In the genomic region with DNA sequence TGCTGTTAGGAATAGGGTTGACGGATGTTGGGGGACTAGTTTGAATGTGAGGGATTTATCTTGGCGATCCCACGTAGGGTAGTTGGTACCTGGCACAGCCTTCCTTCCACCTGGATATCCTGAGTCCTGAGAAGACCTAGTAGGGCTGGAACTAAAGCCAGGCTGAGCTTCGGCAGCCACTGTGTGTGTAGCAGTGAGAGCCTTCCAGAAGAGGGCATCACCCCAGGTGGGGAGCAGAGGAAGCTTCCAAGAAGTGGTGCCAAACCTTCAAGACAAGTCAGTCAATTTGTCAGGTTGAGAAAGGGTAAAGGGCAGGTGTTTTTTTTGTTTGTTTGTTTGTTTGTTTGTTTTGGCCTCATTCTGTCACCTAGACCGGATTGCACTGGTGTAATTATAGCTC, we compare ENCODE assay signal across 16 cellular contexts. TPM values are rescaled to one million over a fixed set of nuclear protein-coding genes. Genes with fewer than 3 reads are reported as not detected.
DNase-seq lines count a peak whose midpoint lies in the region; ATAC-seq, FAIRE-seq and TF ChIP-seq lines count a peak whose summit lies in the region.
"Had no signal": no experiment of that assay in that cellular context is flagged by ENCODE, and none has a peak within 500 bp of the region (broad histone marks: within the 10 kb centered on the region; RNA-seq: fewer than 3 reads in every experiment).

No MANE protein-coding gene starts in this region.

- peaks cover 6% of the 10 kb centered on the region; the same call in 1 of the 2 replicates for H3K4me1 ChIP-seq in HepG2 (ENCODE audit: insufficient read depth, low read length)
- H3K4me1 ChIP-seq in right lobe of liver, result no peaks in the 10 kb centered on the region
- H3K4me1 ChIP-seq in PC-3 (ENCODE audit: insufficient read depth, low read length), result no peaks in the 10 kb centered on the region
- H3K4me1 ChIP-seq in endodermal cell (ENCODE audit: control insufficient read depth, insufficient read depth, low read length), result no peaks in the 10 kb centered on the region
- peaks cover 27% of the 10 kb centered on the region for H3K4me1 ChIP-seq in CD8-positive, alpha-beta T cell (ENCODE audit: insufficient read depth, low read length)
- H3K4me1 ChIP-seq: uterus had no signal

- H3K27ac Mint-ChIP-seq in endodermal cell, result peak overlapping the region; percentile 27
- H3K27ac Mint-ChIP-seq in CD8-positive, alpha-beta T cell, result no peak overlapping the region
- H3K27ac Mint-ChIP-seq: T-helper 17 cell had no signal

- no TSS peak for BruUV-seq in HepG2 (replicated peaks; lab: Mats Ljungman, UMichigan)
- BruUV-seq in PC-3 (replicated peaks; lab: Mats Ljungman, UMichigan), result no TSS peak

- 33% methylated on average over 5 of the region's 5 CpGs for WGBS in HepG2 (ENCODE audit: low lambda C conversion rate)
- 74% methylated on average over 5 of the region's 5 CpGs for WGBS in right lobe of liver (ENCODE audit: insufficient coverage, low coverage, low lambda C conversion rate, missing lambda C conversion rate)
- 83 to 93% methylated on average over 3 to 5 of the region's 5 CpGs for WGBS in endodermal cell (ENCODE audit: insufficient coverage in 1 of 2, insufficient read length in 1 of 2), 2 experiments

- TF ChIP-seq POLR2A in HepG2 (IDR thresholded peaks at IDR 0.05; ENCODE audit: insufficient read depth in 1 of 2, low read depth in 2 of 2, low read length in 2 of 2) (no peak), right lobe of liver (IDR thresholded peaks at IDR 0.05) (no peak), H54 (IDR thresholded peaks at IDR 0.05; ENCODE audit: low read depth, low read length) (no peak)

- H3F3A ChIP-seq in PC-3 (ENCODE audit: low read length, unreplicated experiment), result no peaks in the 10 kb centered on the region

- TF ChIP-seq CTCF in HepG2 (CRISPR knock-in tag; IDR thresholded peaks at IDR 0.05), result peak; percentile 28; the same call in 1 of the 2 replicates
- TF ChIP-seq CTCF in right lobe of liver (IDR thresholded peaks at IDR 0.05), result no peak
- peak; percentile 29 for TF ChIP-seq CTCF in PC-3 (conservative IDR thresholded peaks at IDR 0.05; ENCODE audit: low read depth, low read length)
- TF ChIP-seq CTCF in endodermal cell (conservative IDR thresholded peaks at IDR 0.05), result peak; percentile 71
- no peak for TF ChIP-seq CTCF in CD8-positive, alpha-beta T cell (IDR thresholded peaks at IDR 0.05)

- H3K9ac ChIP-seq in HepG2 (ENCODE audit: insufficient read depth, low read depth, low read length) (no peak overlapping the region), PC-3 (ENCODE audit: low read length) (no peak overlapping the region), endodermal cell (ENCODE audit: extremely low read depth, low read length, poor library complexity, severe bottlenecking) (no peak overlapping the region)

- no peaks in the 10 kb centered on the region for H3K9me2 ChIP-seq in PC-3 (replicated peaks; ENCODE audit: low read length)

- H3K27me3 ChIP-seq in HepG2 (ENCODE audit: control insufficient read depth in 1 of 2, insufficient read depth in 2 of 2, low read length in 2 of 2) (peaks cover 0 to 14% of the 10 kb centered on the region in 2 experiments; a peak in 2 of 5 replicates), right lobe of liver (no peaks in the 10 kb centered on the region), PC-3 (ENCODE audit: low read length) (no peaks in the 10 kb centered on the region), endodermal cell (ENCODE audit: control insufficient read depth, insufficient read depth, low read length, poor library complexity, severe bottlenecking) (no peaks in the 10 kb centered on the region)
- H3K27me3 ChIP-seq in CD8-positive, alpha-beta T cell (ENCODE audit: insufficient read depth, low read length), result no peaks in the 10 kb centered on the region
- H3K27me3 ChIP-seq: uterus had no signal

- CTCF ChIA-PET in HepG2 (lab: Yijun Ruan, JAX; ENCODE audit: low intra/inter-chr PET ratio, low total read pairs) (interaction anchor here (1.1 to 1.8 kb wide), 2 partner anchors 37 to 300 kb away, joined by 3 to 8 read pairs; no protein-coding TSS in a partner anchor), PC-3 (lab: Charles Lee) (no interaction called here)
- CTCF ChIA-PET in CD8-positive, alpha-beta T cell (lab: Charles Lee), result interaction anchor here (0.6 to 6.1 kb wide), 9 partner anchors 12 to 207 kb away, joined by 3 to 87 read pairs (median 5); no protein-coding TSS in a partner anchor

- H3K4me1 Mint-ChIP-seq in endodermal cell, result peaks cover 3% of the 10 kb centered on the region
- peaks cover 36% of the 10 kb centered on the region for H3K4me1 Mint-ChIP-seq in CD8-positive, alpha-beta T cell (ENCODE audit: low read depth)
- H3K4me1 Mint-ChIP-seq: T-helper 17 cell had no signal

- H3K9me3 ChIP-seq in HepG2 (ENCODE audit: low read length) (no peaks in the 10 kb centered on the region), right lobe of liver (no peaks in the 10 kb centered on the region), PC-3 (ENCODE audit: low read length) (no peaks in the 10 kb centered on the region), endodermal cell (ENCODE audit: control insufficient read depth, low read length) (peaks cover 7% of the 10 kb centered on the region)
- no peaks in the 10 kb centered on the region for H3K9me3 ChIP-seq in CD8-positive, alpha-beta T cell (ENCODE audit: low read length)
- H3K9me3 ChIP-seq: uterus had no signal

- H3K4me3 ChIP-seq in HepG2 (replicated peaks in 1 of 3; ENCODE audit: insufficient read depth in 1 of 3, low read depth in 2 of 3, low read length in 3 of 3), result no peak overlapping the region
- no peak overlapping the region for H3K4me3 ChIP-seq in right lobe of liver
- H3K4me3 ChIP-seq in PC-3 (ENCODE audit: low read length), result no peak overlapping the region
- H3K4me3 ChIP-seq in endodermal cell (ENCODE audit: low read length), result no peak overlapping the region
- no peak overlapping the region for H3K4me3 ChIP-seq in CD8-positive, alpha-beta T cell (ENCODE audit: low read depth, low read length)
- H3K4me3 ChIP-seq: uterus had no signal

- in situ Hi-C loops in HepG2 (cut with HindIII; ENCODE audit: extremely low pct_ligation_motif_present, low pct_unique_long_range_greater_than_20kb), result loop anchor here (5.0 kb wide), 2 partner anchors 38 to 487 kb away; no protein-coding TSS in a partner anchor

- POLR2A ChIA-PET in HepG2 (lab: Yijun Ruan, JAX) (no interaction called here), PC-3 (lab: Charles Lee; ENCODE audit: unreplicated experiment) (no interaction called here)
- POLR2A ChIA-PET in CD8-positive, alpha-beta T cell (lab: Charles Lee), result interaction anchor here (2.0 kb wide), 1 partner anchor 37 kb away, joined by 5 read pairs; no protein-coding TSS in a partner anchor

- ATAC-seq in HepG2 (peak; percentile 57), right lobe of liver (no peak), PC-3 (no peak), HG03045 (IDR thresholded peaks at IDR 0.05; ENCODE audit: unreplicated experiment) (no peak)
- no peak for ATAC-seq in CD8-positive, alpha-beta T cell

- peaks cover 21% of the 10 kb centered on the region for H3K36me3 Mint-ChIP-seq in endodermal cell (ENCODE audit: low read depth)
- H3K36me3 Mint-ChIP-seq in CD8-positive, alpha-beta T cell, result no peaks in the 10 kb centered on the region

- peaks cover 7% of the 10 kb centered on the region for H3K9me3 Mint-ChIP-seq in endodermal cell
- no peaks in the 10 kb centered on the region for H3K9me3 Mint-ChIP-seq in CD8-positive, alpha-beta T cell

- TF ChIP-seq EP300 in HepG2 (IDR thresholded peaks at IDR 0.05; ENCODE audit: low read depth in 2 of 2, low read length in 2 of 2) (no peak), HepG2 (CRISPR knock-in tag; IDR thresholded peaks at IDR 0.05; ENCODE audit: borderline replicate concordance) (no peak)

- H3K27me3 Mint-ChIP-seq in endodermal cell (ENCODE audit: insufficient read depth), result no peaks in the 10 kb centered on the region
- H3K27me3 Mint-ChIP-seq in CD8-positive, alpha-beta T cell (ENCODE audit: low read depth), result no peaks in the 10 kb centered on the region

- no peak for FAIRE-seq in HepG2 (lab: Jason Lieb, UNC)
- FAIRE-seq in H54 (lab: Jason Lieb, UNC), result no peak

- H2AFZ ChIP-seq in HepG2 (ENCODE audit: low read length), result no peak overlapping the region
- H2AFZ ChIP-seq in PC-3 (ENCODE audit: low read length), result no peak overlapping the region

- no peak for TF ChIP-seq RAD21 in HepG2 (CRISPR knock-in tag; IDR thresholded peaks at IDR 0.05)

- no peak overlapping the region for H3K4me3 Mint-ChIP-seq in endodermal cell
- no peak overlapping the region for H3K4me3 Mint-ChIP-seq in CD8-positive, alpha-beta T cell
- H3K4me3 Mint-ChIP-seq: T-helper 17 cell had no signal

- H4K20me1 ChIP-seq in HepG2 (ENCODE audit: insufficient read depth, low read length), result no peaks in the 10 kb centered on the region
- H4K20me1 ChIP-seq in PC-3 (ENCODE audit: low read length), result no peaks in the 10 kb centered on the region

- H3K79me2 ChIP-seq in HepG2 (ENCODE audit: insufficient read depth, low read length) (no peaks in the 10 kb centered on the region), PC-3 (ENCODE audit: low read length) (no peaks in the 10 kb centered on the region)

- no peak for DNase-seq in HepG2 (ENCODE audit: low spot score)
- no peak for DNase-seq in right lobe of liver
- peak; percentile 25 for DNase-seq in PC-3
- DNase-seq in endodermal cell, result peak; percentile 79
- no peak for DNase-seq in COR-L47 (lab: John Stamatoyannopoulos, UW)
- no peak for DNase-seq in H54 (ENCODE audit: insufficient read length, low spot score)
- DNase-seq in CD8-positive, alpha-beta T cell, result no peak
- DNase-seq: activated CD4-positive, alpha-beta T cell treated with anti-CD3 and anti-CD28 coated beads, Interleukin-2, amount 50 U/mL, for 4 hours; central memory CD4-positive, alpha-beta T cell; KG1; NCI-H2081; OCI-M1; posterior cingulate gyrus; T-helper 17 cell; uterus had no signal

- H3K27ac ChIP-seq in HepG2 (ENCODE audit: extremely low read length, insufficient read depth, low read length), result no peak overlapping the region
- H3K27ac ChIP-seq in right lobe of liver, result no peak overlapping the region
- no peak overlapping the region for H3K27ac ChIP-seq in PC-3 (ENCODE audit: low read length)
- H3K27ac ChIP-seq in endodermal cell (ENCODE audit: low read depth, low read length), result no peak overlapping the region
- H3K27ac ChIP-seq in CD8-positive, alpha-beta T cell (ENCODE audit: low read depth, low read length), result no peak overlapping the region
- H3K27ac ChIP-seq: uterus had no signal

- H3K36me3 ChIP-seq in HepG2 (replicated peaks in 1 of 2; ENCODE audit: control insufficient read depth in 1 of 2, insufficient read depth in 2 of 2, low read length in 2 of 2), result no peaks in the 10 kb centered on the region
- no peaks in the 10 kb centered on the region for H3K36me3 ChIP-seq in right lobe of liver
- H3K36me3 ChIP-seq in PC-3 (ENCODE audit: low read depth, low read length), result no peaks in the 10 kb centered on the region; the same call in 1 of the 2 replicates
- no peaks in the 10 kb centered on the region for H3K36me3 ChIP-seq in endodermal cell (ENCODE audit: control insufficient read depth, insufficient read depth, low read length)
- no peaks in the 10 kb centered on the region for H3K36me3 ChIP-seq in CD8-positive, alpha-beta T cell (ENCODE audit: insufficient read depth, low read length)
- H3K36me3 ChIP-seq: uterus had no signal

- intact Hi-C loops in HepG2 (cut with micrococcal nuclease; ENCODE audit: unreplicated experiment) (no loop called here), right lobe of liver (cut with DNase I) (no loop called here), PC-3 (cut with micrococcal nuclease) (loop anchor here (5.0 kb wide), 1 partner anchor 303 kb away; no protein-coding TSS in a partner anchor)
- intact Hi-C loops in CD8-positive, alpha-beta T cell (cut with DNase I, micrococcal nuclease), result loop anchor here in 1 of 2 experiments (5.0 kb wide), 1 partner anchor 298 kb away; no protein-coding TSS in a partner anchor

- H3K4me2 ChIP-seq in HepG2 (ENCODE audit: low read depth, low read length), result no peak overlapping the region
- no peak overlapping the region for H3K4me2 ChIP-seq in PC-3 (ENCODE audit: low read length)

RNA-seq across cellular contexts. Expression of gene FGFBP2, which starts 1.2 kb away (rescaled TPM):
- total RNA-seq in HepG2 (2016; rRNA removed; fragmentation: Illumina TruSeq; extraction: Trizol) (not detected in 2 replicates), right lobe of liver (1 to 10 TPM in 1 of 6 experiments, under 1 TPM in 2, not detected in 3; 0.29 to 1.4 (median 0.92) TPM), PC-3 (2014; rRNA removed) (not detected in 2 replicates), endodermal cell (not detected)
- not detected in 2 replicates for total RNA-seq in HepG2 (2016; cell fraction: cytosol; rRNA removed; fragmentation: Illumina TruSeq; extraction: Trizol; ENCODE audit: low read depth)
- total RNA-seq in HepG2 (2016; cell fraction: insoluble cytoplasmic fraction; rRNA removed; fragmentation: Illumina TruSeq; extraction: Trizol), result not detected in 2 replicates
- not detected in 2 replicates for total RNA-seq in HepG2 (2016; cell fraction: membrane; rRNA removed; fragmentation: Illumina TruSeq; extraction: Trizol)
- total RNA-seq in HepG2 (2016; cell fraction: nucleus; rRNA removed; fragmentation: Illumina TruSeq; extraction: Trizol), result not detected in 2 replicates
- not detected in 2 replicates for polyA plus RNA-seq in HepG2 (2011; rRNA removed)
- polyA plus RNA-seq in HepG2 (2011; cell fraction: cytosol; rRNA removed), result 0.08 TPM in 1 of 2 replicates, not detected in the other
- not detected in 2 replicates for polyA plus RNA-seq in HepG2 (2011; cell fraction: nucleus; rRNA removed)
- not detected in 2 replicates for polyA plus RNA-seq in HepG2 (2012)
- not detected in 2 replicates for polyA plus RNA-seq in HepG2 (2016; cell fraction: cytosol; fragmentation: Illumina TruSeq; extraction: Trizol; ENCODE audit: low read depth)
- polyA plus RNA-seq in HepG2 (2016; cell fraction: insoluble cytoplasmic fraction; fragmentation: Illumina TruSeq; extraction: Trizol; ENCODE audit: low read depth), result not detected in 2 replicates
- polyA plus RNA-seq in HepG2 (2016; cell fraction: membrane; fragmentation: Illumina TruSeq; extraction: Trizol; ENCODE audit: low read depth), result not detected in 2 replicates
- not detected in 2 replicates for polyA plus RNA-seq in HepG2 (2016; cell fraction: nucleus; fragmentation: Illumina TruSeq; extraction: Trizol; ENCODE audit: insufficient read depth, low read depth)
- polyA minus RNA-seq in HepG2 (2011; rRNA and poly(A)+ RNA removed; ENCODE audit: low replicate concordance), result 0.20 TPM in 1 of 2 replicates, not detected in the other
- not detected in 2 replicates for polyA minus RNA-seq in HepG2 (2011; cell fraction: cytosol; rRNA and poly(A)+ RNA removed)
- polyA minus RNA-seq in HepG2 (2011; cell fraction: nucleus; rRNA and poly(A)+ RNA removed), result not detected in 2 replicates
- polyA plus RNA-seq in endodermal cell (2013, experiment 1 of 2), result not detected
- not detected for polyA plus RNA-seq in endodermal cell (2013, experiment 2 of 2)
- 1 to 10 TPM; 8.2 to 9.9 TPM for total RNA-seq in CD8-positive, alpha-beta T cell

RNA-seq across cellular contexts. Expression of gene FGFBP1, which starts 25.6 kb away (rescaled TPM):
- not detected in 2 replicates for total RNA-seq in HepG2 (2016; rRNA removed; fragmentation: Illumina TruSeq; extraction: Trizol)
- total RNA-seq in HepG2 (2016; cell fraction: cytosol; rRNA removed; fragmentation: Illumina TruSeq; extraction: Trizol; ENCODE audit: low read depth), result not detected in 2 replicates
- not detected in 2 replicates for total RNA-seq in HepG2 (2016; cell fraction: insoluble cytoplasmic fraction; rRNA removed; fragmentation: Illumina TruSeq; extraction: Trizol)
- total RNA-seq in HepG2 (2016; cell fraction: membrane; rRNA removed; fragmentation: Illumina TruSeq; extraction: Trizol), result not detected in 2 replicates
- total RNA-seq in HepG2 (2016; cell fraction: nucleus; rRNA removed; fragmentation: Illumina TruSeq; extraction: Trizol), result not detected in 2 replicates
- polyA plus RNA-seq in HepG2 (2011; rRNA removed), result not detected in 2 replicates
- not detected in 2 replicates for polyA plus RNA-seq in HepG2 (2011; cell fraction: cytosol; rRNA removed)
- not detected in 2 replicates for polyA plus RNA-seq in HepG2 (2011; cell fraction: nucleus; rRNA removed)
- not detected in 2 replicates for polyA plus RNA-seq in HepG2 (2012)
- polyA plus RNA-seq in HepG2 (2016; cell fraction: cytosol; fragmentation: Illumina TruSeq; extraction: Trizol; ENCODE audit: low read depth), result not detected in 2 replicates
- polyA plus RNA-seq in HepG2 (2016; cell fraction: insoluble cytoplasmic fraction; fragmentation: Illumina TruSeq; extraction: Trizol; ENCODE audit: low read depth), result not detected in 2 replicates
- polyA plus RNA-seq in HepG2 (2016; cell fraction: membrane; fragmentation: Illumina TruSeq; extraction: Trizol; ENCODE audit: low read depth), result not detected in 2 replicates
- polyA plus RNA-seq in HepG2 (2016; cell fraction: nucleus; fragmentation: Illumina TruSeq; extraction: Trizol; ENCODE audit: insufficient read depth, low read depth), result not detected in 2 replicates
- 2.8 TPM in 1 of 2 replicates, not detected in the other for polyA minus RNA-seq in HepG2 (2011; rRNA and poly(A)+ RNA removed; ENCODE audit: low replicate concordance)
- not detected in 2 replicates for polyA minus RNA-seq in HepG2 (2011; cell fraction: cytosol; rRNA and poly(A)+ RNA removed)
- polyA minus RNA-seq in HepG2 (2011; cell fraction: nucleus; rRNA and poly(A)+ RNA removed), result not detected in 2 replicates
- not detected for total RNA-seq in right lobe of liver
- total RNA-seq in PC-3 (2014; rRNA removed), result 80.5 and 133 TPM in 2 replicates
- total RNA-seq in endodermal cell, result not detected
- polyA plus RNA-seq in endodermal cell (2013, experiment 1 of 2), result not detected
- polyA plus RNA-seq in endodermal cell (2013, experiment 2 of 2), result not detected
- total RNA-seq in CD8-positive, alpha-beta T cell, result not detected
- total RNA-seq: T-helper 17 cell, uterus had no signal

Comparison
In these comparisons a context has a peak if more than half of its experiments do, and no peak if none do; other contexts are left out.
1. CTCF ChIP-seq: peak in HepG2 (single experiment), PC-3 (single experiment) and endodermal cell (single experiment); none in right lobe of liver (0 of 4) and CD8-positive, alpha-beta T cell (single experiment).
2. DNase-seq: peak in PC-3 (single experiment) and endodermal cell (single experiment); none in HepG2 (single experiment), right lobe of liver (0 of 3), COR-L47 (single experiment), H54 (single experiment) and CD8-positive, alpha-beta T cell (0 of 7).
3. RNA of gene FGFBP1, which starts 25.6 kb away (total RNA-seq): 80.5 to 133 TPM in PC-3; not detected in endodermal cell, not detected in HepG2, not detected in right lobe of liver and not detected in CD8-positive, alpha-beta T cell; every median in the first group is over 10 times any median in the second.